Comparison of ENCODE assay signal across 2 cellular contexts in genomic region chr3:194518652-194519051, GRCh38.
TF ChIP-seq lines count a peak whose summit lies in the region.

No MANE protein-coding gene starts in this region.

TF ChIP-seq in HEK293, 187 proteins besides CTCF, POLR2A, EP300 and RAD21:
- TF ChIP-seq ZNF660 (tag by site-specific recombination; IDR thresholded peaks at IDR 0.05) (0 out of 2 replicates have a peak, but pooled peaks have one; percentile 45), ZNF792 (tag by site-specific recombination; IDR thresholded peaks at IDR 0.05) (no peak), ZNF16 (tag by site-specific recombination; IDR thresholded peaks at IDR 0.05; ENCODE audit: low read depth) (no peak), ZNF791 (tag by site-specific recombination; IDR thresholded peaks at IDR 0.05) (no peak), ZNF843 (tag by site-specific recombination; IDR thresholded peaks at IDR 0.05) (no peak)
- TF ChIP-seq, protein P1, sequence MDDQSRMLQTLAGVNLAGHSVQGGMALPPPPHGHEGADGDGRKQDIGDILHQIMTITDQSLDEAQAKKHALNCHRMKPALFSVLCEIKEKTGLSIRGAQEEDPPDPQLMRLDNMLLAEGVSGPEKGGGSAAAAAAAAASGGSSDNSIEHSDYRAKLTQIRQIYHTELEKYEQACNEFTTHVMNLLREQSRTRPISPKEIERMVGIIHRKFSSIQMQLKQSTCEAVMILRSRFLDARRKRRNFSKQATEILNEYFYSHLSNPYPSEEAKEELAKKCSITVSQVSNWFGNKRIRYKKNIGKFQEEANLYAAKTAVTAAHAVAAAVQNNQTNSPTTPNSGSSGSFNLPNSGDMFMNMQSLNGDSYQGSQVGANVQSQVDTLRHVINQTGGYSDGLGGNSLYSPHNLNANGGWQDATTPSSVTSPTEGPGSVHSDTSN (CRISPR knock-in tag; IDR thresholded peaks at IDR 0.05): no peak

TF ChIP-seq in GM12878, 131 proteins besides CTCF, POLR2A, EP300 and RAD21:
- TF ChIP-seq MLLT1 (IDR thresholded peaks at IDR 0.05): no peak
- peak; percentile 56 for TF ChIP-seq RUNX3 (IDR thresholded peaks at IDR 0.05; ENCODE audit: low read length)
